ENCODE assay signal across 1 cellular context in the genomic region with DNA sequence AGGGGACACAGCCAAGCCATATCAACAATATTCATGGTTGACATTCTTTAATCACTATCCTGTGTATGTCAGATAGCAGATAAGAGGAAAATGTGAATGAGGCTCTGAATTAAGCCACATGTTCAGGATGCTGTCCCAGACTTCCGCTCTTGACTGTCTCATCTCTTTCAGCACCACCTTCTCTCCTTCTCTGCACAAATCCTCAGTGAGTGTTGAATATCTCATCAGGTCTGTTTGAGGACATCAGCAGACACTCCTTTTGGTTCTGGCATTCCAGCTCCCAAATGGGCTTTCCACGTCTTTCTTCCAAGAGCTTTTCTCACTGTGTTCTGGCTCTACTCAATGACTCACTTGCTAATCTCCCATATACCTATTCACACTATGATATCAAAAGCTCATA.
TF ChIP-seq lines count a peak whose summit lies in the region.

No MANE protein-coding gene starts in this region.

TF ChIP-seq in H1, 55 proteins besides CTCF, POLR2A, EP300 and RAD21:
- TF ChIP-seq, protein P1, sequence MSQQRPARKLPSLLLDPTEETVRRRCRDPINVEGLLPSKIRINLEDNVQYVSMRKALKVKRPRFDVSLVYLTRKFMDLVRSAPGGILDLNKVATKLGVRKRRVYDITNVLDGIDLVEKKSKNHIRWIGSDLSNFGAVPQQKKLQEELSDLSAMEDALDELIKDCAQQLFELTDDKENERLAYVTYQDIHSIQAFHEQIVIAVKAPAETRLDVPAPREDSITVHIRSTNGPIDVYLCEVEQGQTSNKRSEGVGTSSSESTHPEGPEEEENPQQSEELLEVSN (IDR thresholded peaks at IDR 0.05) = no peak
- TF ChIP-seq TCF12 (IDR thresholded peaks at IDR 0.05; ENCODE audit: low read depth, low read length) (no peak), RNF2 (IDR thresholded peaks at IDR 0.05; ENCODE audit: borderline replicate concordance, low read depth, low read length, missing control alignments, poor library complexity, severe bottlenecking) (no peak), MAFK (IDR thresholded peaks at IDR 0.05; ENCODE audit: low read depth, low read length) (no peak)
